In the genomic region with DNA sequence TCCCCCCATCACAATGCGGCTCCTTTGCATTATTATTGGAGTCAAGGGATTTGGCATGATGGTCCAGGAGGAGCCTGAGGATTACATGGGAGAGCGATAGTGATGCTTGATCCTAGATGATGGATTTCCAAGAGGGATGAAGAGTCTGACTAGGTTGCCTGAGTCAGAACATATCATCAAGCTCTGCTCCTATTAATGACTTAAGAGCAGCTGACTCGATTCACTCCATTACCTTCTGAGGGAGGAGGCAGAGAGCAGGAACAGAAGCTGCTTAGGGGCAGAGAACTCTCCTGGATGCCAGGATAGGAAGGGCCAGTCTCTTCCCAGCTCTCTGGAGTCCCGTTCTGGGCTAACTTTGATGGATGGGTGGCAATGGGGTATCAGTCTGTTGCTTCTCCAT, we compare ENCODE assay signal across 21 cellular contexts. TPM values are rescaled to one million over a fixed set of nuclear protein-coding genes. Genes with fewer than 3 reads are reported as not detected.
"Had no signal": no experiment of that assay in that cellular context is flagged by ENCODE, and none has a peak within 500 bp of the region (broad histone marks: within the 10 kb centered on the region; RNA-seq: fewer than 3 reads in every experiment).

No MANE protein-coding gene starts in this region.

- H3K4me1 ChIP-seq: tibial nerve, vagina had no signal

- ATAC-seq: activated CD8-positive, alpha-beta memory T cell treated with anti-CD3 and anti-CD28 coated beads, Interleukin-2, amount 10 ng/mL, durations not matched to agents 7 days and 5 days; esophagus mucosa; stimulated activated effector memory CD8-positive, alpha-beta T cell treated with anti-CD3 and anti-CD28 coated beads, Interleukin-12 subunit alpha, Interleukin-12 subunit beta, amount 100 ng/mL, for 72 hours had no signal

- H3K27me3 ChIP-seq: vagina had no signal

- H3K27ac ChIP-seq: tibial nerve, vagina had no signal

- H3K36me3 Mint-ChIP-seq: activated CD8-positive, alpha-beta memory T cell treated with anti-CD3 and anti-CD28 coated beads, Interleukin-2, amount 10 ng/mL, durations not matched to agents 7 days and 5 days; activated naive CD8-positive, alpha-beta T cell treated with anti-CD3 and anti-CD28 coated beads for 36 hours; stimulated activated effector memory CD8-positive, alpha-beta T cell treated with anti-CD3 and anti-CD28 coated beads, Interleukin-12 subunit alpha, Interleukin-12 subunit beta, amount 100 ng/mL, for 72 hours had no signal

- H3K9me3 Mint-ChIP-seq: activated naive CD8-positive, alpha-beta T cell treated with anti-CD3 and anti-CD28 coated beads for 36 hours; activated T-cell treated with anti-CD3 and anti-CD28 coated beads, Interleukin-2, amount 50 U/mL, for 24 hours; stimulated activated effector memory CD8-positive, alpha-beta T cell treated with anti-CD3 and anti-CD28 coated beads, Interleukin-12 subunit alpha, Interleukin-12 subunit beta, amount 100 ng/mL, for 72 hours had no signal

- H3K36me3 ChIP-seq: tibial nerve, vagina had no signal

- H3K27ac Mint-ChIP-seq: activated CD8-positive, alpha-beta memory T cell treated with anti-CD3 and anti-CD28 coated beads, Interleukin-2, amount 10 ng/mL, durations not matched to agents 7 days and 5 days; activated naive CD8-positive, alpha-beta T cell treated with anti-CD3 and anti-CD28 coated beads for 36 hours; activated T-cell treated with anti-CD3 and anti-CD28 coated beads, Interleukin-2, amount 50 U/mL, for 24 hours; stimulated activated effector memory CD8-positive, alpha-beta T cell treated with anti-CD3 and anti-CD28 coated beads, Interleukin-12 subunit alpha, Interleukin-12 subunit beta, amount 100 ng/mL, for 72 hours had no signal

- DNase-seq: activated CD4-positive, alpha-beta T cell treated with anti-CD3 and anti-CD28 coated beads for 1 hour; activated CD4-positive, alpha-beta T cell treated with anti-CD3 and anti-CD28 coated beads, Interleukin-2, amount 50 U/mL, for 48 hours; activated CD8-positive, alpha-beta memory T cell treated with anti-CD3 and anti-CD28 coated beads, Interleukin-2, amount 10 ng/mL, durations not matched to agents 7 days and 5 days; activated effector memory CD4-positive, alpha-beta T cell treated with anti-CD3 and anti-CD28 coated beads, Interleukin-2, amount 50 U/mL, for 16 hours; activated naive CD8-positive, alpha-beta T cell treated with anti-CD3 and anti-CD28 coated beads for 36 hours; activated T-cell treated with anti-CD3 and anti-CD28 coated beads, Interleukin-2, amount 50 U/mL, for 24 hours; head of caudate nucleus; T-helper 2 cell had no signal

- H3K9me3 ChIP-seq: tibial nerve, vagina had no signal

- H3K4me3 ChIP-seq: tibial nerve, vagina had no signal

RNA-seq across cellular contexts. Expression of gene CISTR, which starts 54.0 kb away (rescaled TPM):
- total RNA-seq: activated CD8-positive, alpha-beta memory T cell treated with anti-CD3 and anti-CD28 coated beads, Interleukin-2, amount 10 ng/mL, durations not matched to agents 7 days and 5 days; activated naive CD8-positive, alpha-beta T cell treated with anti-CD3 and anti-CD28 coated beads for 36 hours; cerebellum; dermis microvascular lymphatic vessel endothelial cell; esophagus mucosa; fibroblast of villous mesenchyme; liver; mesenteric fat pad; osteocyte; pulmonary artery endothelial cell; skeletal muscle tissue; tibial nerve; vagina had no signal
- polyA plus RNA-seq: liver, neural cell had no signal
